ENCODE assay signal across 26 cellular contexts in genomic region chr6:30152910-30153309, GRCh38. TPM values are rescaled to one million over a fixed set of nuclear protein-coding genes. Genes with fewer than 3 reads are reported as not detected.
DNase-seq lines count a peak whose midpoint lies in the region; ATAC-seq and TF ChIP-seq lines count a peak whose summit lies in the region.
"Had no signal": no experiment of that assay in that cellular context is flagged by ENCODE, and none has a peak within 500 bp of the region (broad histone marks: within the 10 kb centered on the region; RNA-seq: fewer than 3 reads in every experiment).

No MANE protein-coding gene starts in this region.

- H3K9me3 ChIP-seq in Loucy (ENCODE audit: insufficient read depth, low read depth, low read length) (no peaks in the 10 kb centered on the region), esophagus muscularis mucosa (no peaks in the 10 kb centered on the region)
- H3K9me3 ChIP-seq: A549; BE2C; BLaER1 treated with 17β-estradiol and CSF1 and Interleukin-3, amounts not matched to agents 10 nM and 100 nM had no signal

- peak overlapping the region; percentile 12 for H3K4me2 ChIP-seq in Loucy (ENCODE audit: low read depth, low read length, poor library complexity, severe bottlenecking)
- H3K4me2 ChIP-seq: A549; BLaER1 treated with 17β-estradiol and CSF1 and Interleukin-3, amounts not matched to agents 10 nM and 100 nM; GM23338 had no signal

- no peaks in the 10 kb centered on the region for H3K9me2 ChIP-seq in Loucy (replicated peaks; ENCODE audit: low read depth, low read length)

- no peaks in the 10 kb centered on the region for H3K79me2 ChIP-seq in Loucy (ENCODE audit: insufficient read depth, low read length)

- WGBS in esophagus muscularis mucosa, result 71% methylated on average over 2 of the region's 2 CpGs

- peak overlapping the region; percentile 11 for H3K27ac Mint-ChIP-seq in activated T-helper 17 cell treated with anti-CD3 and anti-CD28 coated beads, Interleukin-2, amount 50 U/mL, for 72 hours
- H3K27ac Mint-ChIP-seq: CD4-positive, alpha-beta T cell; CD8-positive, alpha-beta memory T cell; GM23338; H9; HFFc6 had no signal

- intact Hi-C loops in esophagus muscularis mucosa (cut with DNase I) (no loop called here), cardiac septum (cut with DNase I) (no loop called here)

- H3K4me3 Mint-ChIP-seq in activated T-helper 17 cell treated with anti-CD3 and anti-CD28 coated beads, Interleukin-2, amount 50 U/mL, for 72 hours, result no peak overlapping the region
- H3K4me3 Mint-ChIP-seq: CD4-positive, alpha-beta T cell; CD8-positive, alpha-beta memory T cell; GM23338; H9; HFFc6 had no signal

- DNase-seq in GF-D8 (lab: John Stamatoyannopoulos, UW) (peak; percentile 50), esophagus muscularis mucosa (ENCODE audit: extremely low spot score) (peak; percentile 77), cardiac septum (ENCODE audit: low spot score) (no peak)
- DNase-seq: 8988T; ACHN; AML-193; BE2C; CD4-positive, alpha-beta T cell; CD8-positive, alpha-beta memory T cell; DMS 273 treated with DMSO at 0.1 percent for 48 hours; DMS79; EL; GDM1; H9; HFFc6 had no signal

- H3K36me3 ChIP-seq in Loucy (ENCODE audit: insufficient read depth, low read length), result no peaks in the 10 kb centered on the region
- H3K36me3 ChIP-seq in esophagus muscularis mucosa, result no peaks in the 10 kb centered on the region
- H3K36me3 ChIP-seq: BE2C; BLaER1 treated with 17β-estradiol and CSF1 and Interleukin-3, amounts not matched to agents 10 nM and 100 nM had no signal

- H3K27me3 Mint-ChIP-seq in activated T-helper 17 cell treated with anti-CD3 and anti-CD28 coated beads, Interleukin-2, amount 50 U/mL, for 72 hours, result peaks cover 35% of the 10 kb centered on the region

- peaks cover under 1% of the 10 kb centered on the region for H3K4me1 Mint-ChIP-seq in activated T-helper 17 cell treated with anti-CD3 and anti-CD28 coated beads, Interleukin-2, amount 50 U/mL, for 72 hours
- H3K4me1 Mint-ChIP-seq: GM23338 had no signal

- no peak for TF ChIP-seq POLR2A in esophagus muscularis mucosa (IDR thresholded peaks at IDR 0.05; ENCODE audit: low read depth)

- no peak overlapping the region for H3K9ac ChIP-seq in Loucy (ENCODE audit: low read depth, low read length, poor library complexity, severe bottlenecking)
- H3K9ac ChIP-seq: BLaER1 treated with 17β-estradiol and CSF1 and Interleukin-3, amounts not matched to agents 10 nM and 100 nM had no signal

- H3K4me1 ChIP-seq in Loucy (ENCODE audit: insufficient read depth, low read length, poor library complexity, severe bottlenecking), result peaks cover 44% of the 10 kb centered on the region
- H3K4me1 ChIP-seq in esophagus muscularis mucosa, result peaks cover 6 to 10% (median 8%) of the 10 kb centered on the region in 4 donors
- H3K4me1 ChIP-seq: BE2C had no signal

- no peaks in the 10 kb centered on the region for H4K20me1 ChIP-seq in Loucy (ENCODE audit: insufficient read depth, low read length, poor library complexity, severe bottlenecking)
- H4K20me1 ChIP-seq: BLaER1 treated with 17β-estradiol and CSF1 and Interleukin-3, amounts not matched to agents 10 nM and 100 nM had no signal

- no peak overlapping the region for H3K4me3 ChIP-seq in Loucy (ENCODE audit: low read length, poor library complexity, severe bottlenecking)
- no peak overlapping the region for H3K4me3 ChIP-seq in esophagus muscularis mucosa
- H3K4me3 ChIP-seq: A549; BLaER1 treated with 17β-estradiol and CSF1 and Interleukin-3, amounts not matched to agents 10 nM and 100 nM; GM23338 had no signal

- H3K9me3 Mint-ChIP-seq in activated T-helper 17 cell treated with anti-CD3 and anti-CD28 coated beads, Interleukin-2, amount 50 U/mL, for 72 hours, result no peaks in the 10 kb centered on the region
- H3K9me3 Mint-ChIP-seq: CD4-positive, alpha-beta T cell; CD8-positive, alpha-beta memory T cell; GM23338; H9; HFFc6 had no signal

- no peak overlapping the region for H3K27ac ChIP-seq in esophagus muscularis mucosa (replicated peaks in 1 of 4)
- H3K27ac ChIP-seq: BLaER1 treated with 17β-estradiol and CSF1 and Interleukin-3, amounts not matched to agents 10 nM and 100 nM had no signal

- TF ChIP-seq CTCF in Loucy (conservative IDR thresholded peaks at IDR 0.05; ENCODE audit: low read length), result no peak
- TF ChIP-seq CTCF in esophagus muscularis mucosa (IDR thresholded peaks at IDR 0.05), result no peak

- H3F3A ChIP-seq in Loucy (ENCODE audit: low read depth), result no peaks in the 10 kb centered on the region

- no peak for TF ChIP-seq EP300 in esophagus muscularis mucosa (IDR thresholded peaks at IDR 0.05)

- H3K27me3 ChIP-seq in Loucy (ENCODE audit: insufficient read depth, low read length, poor library complexity, severe bottlenecking) (no peaks in the 10 kb centered on the region), esophagus muscularis mucosa (peaks cover 0 to 36% (median 0%) of the 10 kb centered on the region in 4 donors)
- H3K27me3 ChIP-seq: BLaER1 treated with 17β-estradiol and CSF1 and Interleukin-3, amounts not matched to agents 10 nM and 100 nM had no signal

- peak overlapping the region; percentile 38; the same call in 1 of the 2 replicates for H2AFZ ChIP-seq in Loucy (ENCODE audit: low read length)
- H2AFZ ChIP-seq: GM23338 had no signal

- ATAC-seq in activated T-helper 17 cell treated with anti-CD3 and anti-CD28 coated beads, Interleukin-2, amount 50 U/mL, for 72 hours (replicated peaks), result no peak
- ATAC-seq in HG03432 (IDR thresholded peaks at IDR 0.05; ENCODE audit: unreplicated experiment) (no peak), HG03460 (IDR thresholded peaks at IDR 0.05; ENCODE audit: unreplicated experiment) (no peak), GM19463 (IDR thresholded peaks at IDR 0.05; ENCODE audit: unreplicated experiment) (no peak)
- ATAC-seq: A549, GM23338, HCT116 had no signal

- H3K36me3 Mint-ChIP-seq in activated T-helper 17 cell treated with anti-CD3 and anti-CD28 coated beads, Interleukin-2, amount 50 U/mL, for 72 hours (ENCODE audit: low read depth), result no peaks in the 10 kb centered on the region
- H3K36me3 Mint-ChIP-seq: CD14-positive monocyte; CD8-positive, alpha-beta memory T cell had no signal

RNA-seq across cellular contexts. Expression of gene TRIM10, which starts 8.1 kb away (rescaled TPM):
- total RNA-seq in activated T-helper 17 cell treated with anti-CD3 and anti-CD28 coated beads, Interleukin-2, amount 50 U/mL, for 72 hours, result under 1 TPM in 1 of 2 donors, not detected in 1; 0.16 TPM
- under 1 TPM in 3 of 4 donors, not detected in 1; 0.17 to 0.50 (median 0.42) TPM for total RNA-seq in esophagus muscularis mucosa
- total RNA-seq in cardiac septum, result 0.08 TPM
- total RNA-seq: CD4-positive, alpha-beta T cell; CD8-positive, alpha-beta memory T cell; H4; HFFc6 had no signal

RNA-seq across cellular contexts. Expression of gene TRIM15, which starts 10.4 kb away (rescaled TPM):
- total RNA-seq in activated T-helper 17 cell treated with anti-CD3 and anti-CD28 coated beads, Interleukin-2, amount 50 U/mL, for 72 hours, result not detected
- total RNA-seq in esophagus muscularis mucosa (under 1 TPM in 1 of 4 donors, not detected in 3; 0.42 TPM), cardiac septum (not detected)
- total RNA-seq: CD4-positive, alpha-beta T cell; CD8-positive, alpha-beta memory T cell; HFFc6 had no signal

RNA-seq across cellular contexts. Expression of gene TRIM40, which starts 17.0 kb away (rescaled TPM):
- not detected for total RNA-seq in activated T-helper 17 cell treated with anti-CD3 and anti-CD28 coated beads, Interleukin-2, amount 50 U/mL, for 72 hours
- total RNA-seq in esophagus muscularis mucosa, result not detected
- not detected for total RNA-seq in cardiac septum
- total RNA-seq: CD4-positive, alpha-beta T cell; CD8-positive, alpha-beta memory T cell; GM23338; H4; H9; HFFc6 had no signal

RNA-seq across cellular contexts. Expression of gene TRIM31, which starts 40.0 kb away (rescaled TPM):
- total RNA-seq in activated T-helper 17 cell treated with anti-CD3 and anti-CD28 coated beads, Interleukin-2, amount 50 U/mL, for 72 hours, result not detected
- total RNA-seq in esophagus muscularis mucosa (1 to 10 TPM in 1 of 4 donors, not detected in 3; 1.3 TPM), cardiac septum (not detected)
- total RNA-seq: CD4-positive, alpha-beta T cell; CD8-positive, alpha-beta memory T cell; GM23338; H9; HFFc6 had no signal
